3 cellular contexts compared by ENCODE assay signal in genomic region chr20:53940356-53940694, GRCh38.
A peak's percentile ranks its signal among the peaks of the same experiment; 100 is the strongest.
TF ChIP-seq lines count a peak whose summit lies in the region.

No MANE protein-coding gene starts in this region.

TF ChIP-seq in A549, 52 proteins besides CTCF, POLR2A, EP300 and RAD21:
- no peak for TF ChIP-seq CBX8 (IDR thresholded peaks at IDR 0.05)
- TF ChIP-seq BHLHE40 (IDR thresholded peaks at IDR 0.05; ENCODE audit: low read depth, low read length), result no peak
- no peak for TF ChIP-seq RFX5 (IDR thresholded peaks at IDR 0.05)
- no peak for TF ChIP-seq HDAC2 (IDR thresholded peaks at IDR 0.05)
- TF ChIP-seq GATA3 (IDR thresholded peaks at IDR 0.05; ENCODE audit: borderline replicate concordance), result no peak
- TF ChIP-seq PBX3 (IDR thresholded peaks at IDR 0.05), result no peak
- TF ChIP-seq NPAS2 (CRISPR knock-in tag; IDR thresholded peaks at IDR 0.05; ENCODE audit: borderline replicate concordance), result no peak
- TF ChIP-seq MAZ (IDR thresholded peaks at IDR 0.05; ENCODE audit: borderline replicate concordance, low read depth, low read length), result no peak
- no peak for TF ChIP-seq JUNB (IDR thresholded peaks at IDR 0.05)

TF ChIP-seq in IMR-90, 13 proteins besides CTCF, POLR2A, EP300 and RAD21:
- TF ChIP-seq CHD1 (IDR thresholded peaks at IDR 0.05; ENCODE audit: low read depth, low read length) (no peak), RCOR1 (IDR thresholded peaks at IDR 0.05; ENCODE audit: insufficient replicate concordance, low read length) (no peak), ELK1 (IDR thresholded peaks at IDR 0.05; ENCODE audit: borderline replicate concordance, low read depth, low read length) (no peak), USF2 (IDR thresholded peaks at IDR 0.05; ENCODE audit: low read depth, low read length) (no peak), FOS (IDR thresholded peaks at IDR 0.05; ENCODE audit: low read depth, low read length) (no peak), MAFK (IDR thresholded peaks at IDR 0.05; ENCODE audit: low read depth, low read length) (no peak), SMC3 (IDR thresholded peaks at IDR 0.05; ENCODE audit: low read depth, low read length) (no peak), BHLHE40 (IDR thresholded peaks at IDR 0.05; ENCODE audit: low read depth, low read length) (no peak), MAZ (IDR thresholded peaks at IDR 0.05; ENCODE audit: borderline replicate concordance, low read depth, low read length) (no peak), NFE2L2 (IDR thresholded peaks at IDR 0.05; ENCODE audit: low read depth, low read length) (no peak), RFX5 (IDR thresholded peaks at IDR 0.05; ENCODE audit: low read depth, low read length) (no peak), MXI1 (IDR thresholded peaks at IDR 0.05; ENCODE audit: borderline replicate concordance, low read depth, low read length) (no peak), CEBPB (IDR thresholded peaks at IDR 0.05; ENCODE audit: low read depth, low read length) (no peak)

TF ChIP-seq in H1, 55 proteins besides CTCF, POLR2A, EP300 and RAD21:
- 0 out of 4 replicates have a peak, but pooled peaks of 1 of the 2 experiments have one; percentile 6 for TF ChIP-seq SIN3A (conservative IDR thresholded peaks at IDR 0.05 in 1 of 2, IDR thresholded peaks at IDR 0.05 in 1 of 2; ENCODE audit: low read depth in 1 of 2, low read length in 2 of 2)
- no peak for TF ChIP-seq TEAD4 (IDR thresholded peaks at IDR 0.05; ENCODE audit: low read depth, low read length)
